28 cellular contexts compared by ENCODE assay signal in genomic region chr1:42733415-42734200, GRCh38. TPM values are rescaled to one million over a fixed set of nuclear protein-coding genes. Genes with fewer than 3 reads are reported as not detected.
"Had no signal": no experiment of that assay in that cellular context is flagged by ENCODE, and none has a peak within 500 bp of the region (broad histone marks: within the 10 kb centered on the region; RNA-seq: fewer than 3 reads in every experiment).

No MANE protein-coding gene starts in this region.

- H3K27ac ChIP-seq: lower lobe of right lung, neural progenitor cell, psoas muscle, right atrium auricular region, thyroid gland, VCaP had no signal

- FAIRE-seq: endothelial cell of umbilical vein, frontal cortex, keratinocyte had no signal

- DNase-seq: activated CD4-positive, alpha-beta memory T cell treated with anti-CD3 and anti-CD28 coated beads, Interleukin-2, amount 10 ng/mL, durations not matched to agents 7 days and 5 days; activated CD4-positive, alpha-beta T cell treated with anti-CD3 and anti-CD28 coated beads, Interleukin-2, amount 10 ng/mL, durations not matched to agents 24 days and 14 days; central memory CD4-positive, alpha-beta T cell; effector memory CD4-positive, alpha-beta T cell; left colon; lower lobe of right lung; naive thymus-derived CD4-positive, alpha-beta T cell; psoas muscle; stimulated activated CD4-positive, alpha-beta T cell treated with anti-CD3 and anti-CD28 coated beads, Interleukin-12 subunit alpha, Interleukin-12 subunit beta, amount 100 ng/mL, for 4 hours; stimulated activated CD4-positive, alpha-beta T cell treated with anti-CD3 and anti-CD28 coated beads, Interleukin-4, amount 100 ng/mL, for 4 hours; substantia nigra; thyroid gland had no signal

- H3K27me3 ChIP-seq: neural progenitor cell, right atrium auricular region, thyroid gland had no signal

- H3K4me3 ChIP-seq: lower lobe of right lung, neural progenitor cell, psoas muscle, right atrium auricular region, thyroid gland had no signal

- H3K4me1 Mint-ChIP-seq: brain had no signal

- H3K4me3 Mint-ChIP-seq: activated CD4-positive, alpha-beta memory T cell treated with anti-CD3 and anti-CD28 coated beads, Interleukin-2, amount 10 ng/mL, durations not matched to agents 7 days and 5 days; activated CD4-positive, alpha-beta T cell treated with anti-CD3 and anti-CD28 coated beads, Interleukin-2, amount 10 ng/mL, durations not matched to agents 24 days and 14 days; activated T-helper 1 cell treated with anti-CD3 and anti-CD28 coated beads, Interleukin-12 subunit alpha, Interleukin-12 subunit beta, Interleukin-2, Interleukin-4 antibody, amounts not matched to agents 30 ng/mL and 10 ng/mL and 1 ng/mL, durations not matched to agents 14 hours and 24 hours and 36 hours; brain; naive thymus-derived CD4-positive, alpha-beta T cell; neural progenitor cell; stimulated activated naive CD8-positive, alpha-beta T cell treated with anti-CD3 and anti-CD28 coated beads, Interleukin-15, Interleukin-2, amounts not matched to agents 100 ng/mL and 50 ng/mL, for 24 hours; T-helper 2 cell treated with Interferon-gamma antibody and Interleukin-4, amounts not matched to agents 5 μg/mL and 100 μg/mL, for 36 hours had no signal

- H3K27me3 Mint-ChIP-seq: activated CD4-positive, alpha-beta memory T cell treated with anti-CD3 and anti-CD28 coated beads, Interleukin-2, amount 10 ng/mL, durations not matched to agents 7 days and 5 days; activated CD4-positive, alpha-beta T cell treated with anti-CD3 and anti-CD28 coated beads, Interleukin-2, amount 10 ng/mL, durations not matched to agents 24 days and 14 days; brain; naive thymus-derived CD4-positive, alpha-beta T cell; stimulated activated naive CD8-positive, alpha-beta T cell treated with anti-CD3 and anti-CD28 coated beads, Interleukin-15, Interleukin-2, amounts not matched to agents 100 ng/mL and 50 ng/mL, for 24 hours had no signal

- H3K9me3 ChIP-seq: lower lobe of right lung, psoas muscle, right atrium auricular region, thyroid gland had no signal

- H3K27ac Mint-ChIP-seq: activated CD4-positive, alpha-beta memory T cell treated with anti-CD3 and anti-CD28 coated beads, Interleukin-2, amount 10 ng/mL, durations not matched to agents 7 days and 5 days; activated CD4-positive, alpha-beta T cell treated with anti-CD3 and anti-CD28 coated beads, Interleukin-2, amount 10 ng/mL, durations not matched to agents 24 days and 14 days; activated naive CD4-positive, alpha-beta T cell treated with anti-CD3 and anti-CD28 coated beads, Interleukin-2, amount 50 U/mL, for 72 hours; activated T-helper 1 cell treated with anti-CD3 and anti-CD28 coated beads, Interleukin-12 subunit alpha, Interleukin-12 subunit beta, Interleukin-2, Interleukin-4 antibody, amounts not matched to agents 30 ng/mL and 10 ng/mL and 1 ng/mL, durations not matched to agents 14 hours and 24 hours and 36 hours; brain; naive thymus-derived CD4-positive, alpha-beta T cell; neural progenitor cell; stimulated activated naive CD8-positive, alpha-beta T cell treated with anti-CD3 and anti-CD28 coated beads, Interleukin-15, Interleukin-2, amounts not matched to agents 100 ng/mL and 50 ng/mL, for 24 hours; T-helper 2 cell treated with Interferon-gamma antibody and Interleukin-4, amounts not matched to agents 5 μg/mL and 100 μg/mL, for 36 hours had no signal

- H3K4me1 ChIP-seq: lower lobe of right lung, neural progenitor cell, psoas muscle, right atrium auricular region, thyroid gland had no signal

- H3K9me3 Mint-ChIP-seq: activated CD4-positive, alpha-beta memory T cell treated with anti-CD3 and anti-CD28 coated beads, Interleukin-2, amount 10 ng/mL, durations not matched to agents 7 days and 5 days; activated CD4-positive, alpha-beta T cell treated with anti-CD3 and anti-CD28 coated beads, Interleukin-2, amount 10 ng/mL, durations not matched to agents 24 days and 14 days; activated naive CD4-positive, alpha-beta T cell treated with anti-CD3 and anti-CD28 coated beads, Interleukin-2, amount 50 U/mL, for 72 hours; activated T-helper 1 cell treated with anti-CD3 and anti-CD28 coated beads, Interleukin-12 subunit alpha, Interleukin-12 subunit beta, Interleukin-2, Interleukin-4 antibody, amounts not matched to agents 30 ng/mL and 10 ng/mL and 1 ng/mL, durations not matched to agents 14 hours and 24 hours and 36 hours; brain; naive thymus-derived CD4-positive, alpha-beta T cell; stimulated activated naive CD8-positive, alpha-beta T cell treated with anti-CD3 and anti-CD28 coated beads, Interleukin-15, Interleukin-2, amounts not matched to agents 100 ng/mL and 50 ng/mL, for 24 hours; T-helper 2 cell treated with Interferon-gamma antibody and Interleukin-4, amounts not matched to agents 5 μg/mL and 100 μg/mL, for 36 hours had no signal

- H3K36me3 Mint-ChIP-seq: activated naive CD4-positive, alpha-beta T cell treated with anti-CD3 and anti-CD28 coated beads, Interleukin-2, amount 50 U/mL, for 72 hours; brain; naive thymus-derived CD4-positive, alpha-beta T cell; neural progenitor cell had no signal

- H3K36me3 ChIP-seq: lower lobe of right lung, neural progenitor cell, right atrium auricular region, thyroid gland had no signal

RNA-seq across cellular contexts. Expression of gene CLDN19, which starts 6.4 kb away (rescaled TPM):
- total RNA-seq: activated CD4-positive, alpha-beta memory T cell treated with anti-CD3 and anti-CD28 coated beads, Interleukin-2, amount 10 ng/mL, durations not matched to agents 7 days and 5 days; activated CD4-positive, alpha-beta T cell treated with anti-CD3 and anti-CD28 coated beads, Interleukin-2, amount 10 ng/mL, durations not matched to agents 24 days and 14 days; activated naive CD4-positive, alpha-beta T cell treated with anti-CD3 and anti-CD28 coated beads, Interleukin-2, amount 50 U/mL, for 72 hours; activated T-helper 1 cell treated with anti-CD3 and anti-CD28 coated beads, Interleukin-12 subunit alpha, Interleukin-12 subunit beta, Interleukin-2, Interleukin-4 antibody, amounts not matched to agents 30 ng/mL and 10 ng/mL and 1 ng/mL, durations not matched to agents 14 hours and 24 hours and 36 hours; dermis microvascular lymphatic vessel endothelial cell; endothelial cell of umbilical vein; esophagus mucosa; frontal cortex; left colon; lower lobe of right lung; naive thymus-derived CD4-positive, alpha-beta T cell; osteocyte; psoas muscle; thyroid gland; ureter had no signal
- polyA plus RNA-seq: aorta; endothelial cell of umbilical vein; keratinocyte; naive thymus-derived CD4-positive, alpha-beta T cell had no signal

RNA-seq across cellular contexts. Expression of gene TMEM269, which starts 51.2 kb away (rescaled TPM):
- total RNA-seq: activated CD4-positive, alpha-beta memory T cell treated with anti-CD3 and anti-CD28 coated beads, Interleukin-2, amount 10 ng/mL, durations not matched to agents 7 days and 5 days; activated CD4-positive, alpha-beta T cell treated with anti-CD3 and anti-CD28 coated beads, Interleukin-2, amount 10 ng/mL, durations not matched to agents 24 days and 14 days; dermis microvascular lymphatic vessel endothelial cell; endothelial cell of umbilical vein; lower lobe of right lung; right atrium auricular region had no signal
- polyA plus RNA-seq: aorta; naive thymus-derived CD4-positive, alpha-beta T cell had no signal
